1 cellular context compared by ENCODE assay signal in the genomic region with DNA sequence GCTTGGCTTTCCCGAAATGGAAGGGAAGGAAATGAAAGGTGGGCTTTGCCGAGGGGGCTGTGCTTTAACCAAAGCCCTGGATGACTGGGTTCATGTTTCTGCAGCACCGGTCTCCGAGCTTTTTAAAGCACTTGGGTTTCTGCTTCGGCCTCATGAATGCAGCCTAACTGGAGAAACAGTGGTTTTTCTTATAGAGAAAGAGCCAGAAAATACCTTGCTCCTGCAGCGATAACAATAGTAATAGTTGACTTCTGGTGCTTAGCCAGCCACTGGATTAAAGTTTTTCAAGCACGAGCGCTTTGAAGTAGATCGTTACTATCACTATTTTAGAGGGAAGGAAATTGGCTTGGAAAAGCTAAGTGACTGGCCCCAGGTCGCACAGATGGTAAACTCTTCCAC.
TF ChIP-seq lines count a peak whose summit lies in the region.

No MANE protein-coding gene starts in this region.

TF ChIP-seq in WTC11, 78 proteins besides CTCF, POLR2A, EP300 and RAD21 (continued from another document):
- TF ChIP-seq, protein P1, sequence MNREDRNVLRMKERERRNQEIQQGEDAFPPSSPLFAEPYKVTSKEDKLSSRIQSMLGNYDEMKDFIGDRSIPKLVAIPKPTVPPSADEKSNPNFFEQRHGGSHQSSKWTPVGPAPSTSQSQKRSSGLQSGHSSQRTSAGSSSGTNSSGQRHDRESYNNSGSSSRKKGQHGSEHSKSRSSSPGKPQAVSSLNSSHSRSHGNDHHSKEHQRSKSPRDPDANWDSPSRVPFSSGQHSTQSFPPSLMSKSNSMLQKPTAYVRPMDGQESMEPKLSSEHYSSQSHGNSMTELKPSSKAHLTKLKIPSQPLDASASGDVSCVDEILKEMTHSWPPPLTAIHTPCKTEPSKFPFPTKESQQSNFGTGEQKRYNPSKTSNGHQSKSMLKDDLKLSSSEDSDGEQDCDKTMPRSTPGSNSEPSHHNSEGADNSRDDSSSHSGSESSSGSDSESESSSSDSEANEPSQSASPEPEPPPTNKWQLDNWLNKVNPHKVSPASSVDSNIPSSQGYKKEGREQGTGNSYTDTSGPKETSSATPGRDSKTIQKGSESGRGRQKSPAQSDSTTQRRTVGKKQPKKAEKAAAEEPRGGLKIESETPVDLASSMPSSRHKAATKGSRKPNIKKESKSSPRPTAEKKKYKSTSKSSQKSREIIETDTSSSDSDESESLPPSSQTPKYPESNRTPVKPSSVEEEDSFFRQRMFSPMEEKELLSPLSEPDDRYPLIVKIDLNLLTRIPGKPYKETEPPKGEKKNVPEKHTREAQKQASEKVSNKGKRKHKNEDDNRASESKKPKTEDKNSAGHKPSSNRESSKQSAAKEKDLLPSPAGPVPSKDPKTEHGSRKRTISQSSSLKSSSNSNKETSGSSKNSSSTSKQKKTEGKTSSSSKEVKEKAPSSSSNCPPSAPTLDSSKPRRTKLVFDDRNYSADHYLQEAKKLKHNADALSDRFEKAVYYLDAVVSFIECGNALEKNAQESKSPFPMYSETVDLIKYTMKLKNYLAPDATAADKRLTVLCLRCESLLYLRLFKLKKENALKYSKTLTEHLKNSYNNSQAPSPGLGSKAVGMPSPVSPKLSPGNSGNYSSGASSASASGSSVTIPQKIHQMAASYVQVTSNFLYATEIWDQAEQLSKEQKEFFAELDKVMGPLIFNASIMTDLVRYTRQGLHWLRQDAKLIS (CRISPR knock-in tag; IDR thresholded peaks at IDR 0.05; ENCODE audit: borderline replicate concordance): 0 out of 2 replicates have a peak, but pooled peaks have one; percentile 7
- no peak for TF ChIP-seq E2F4 (CRISPR knock-in tag; IDR thresholded peaks at IDR 0.05; ENCODE audit: borderline replicate concordance, low read depth)
TF ChIP-seq in WTC11: peak in this region for 2.
